ENCODE assay signal across 1 cellular context in the genomic region with DNA sequence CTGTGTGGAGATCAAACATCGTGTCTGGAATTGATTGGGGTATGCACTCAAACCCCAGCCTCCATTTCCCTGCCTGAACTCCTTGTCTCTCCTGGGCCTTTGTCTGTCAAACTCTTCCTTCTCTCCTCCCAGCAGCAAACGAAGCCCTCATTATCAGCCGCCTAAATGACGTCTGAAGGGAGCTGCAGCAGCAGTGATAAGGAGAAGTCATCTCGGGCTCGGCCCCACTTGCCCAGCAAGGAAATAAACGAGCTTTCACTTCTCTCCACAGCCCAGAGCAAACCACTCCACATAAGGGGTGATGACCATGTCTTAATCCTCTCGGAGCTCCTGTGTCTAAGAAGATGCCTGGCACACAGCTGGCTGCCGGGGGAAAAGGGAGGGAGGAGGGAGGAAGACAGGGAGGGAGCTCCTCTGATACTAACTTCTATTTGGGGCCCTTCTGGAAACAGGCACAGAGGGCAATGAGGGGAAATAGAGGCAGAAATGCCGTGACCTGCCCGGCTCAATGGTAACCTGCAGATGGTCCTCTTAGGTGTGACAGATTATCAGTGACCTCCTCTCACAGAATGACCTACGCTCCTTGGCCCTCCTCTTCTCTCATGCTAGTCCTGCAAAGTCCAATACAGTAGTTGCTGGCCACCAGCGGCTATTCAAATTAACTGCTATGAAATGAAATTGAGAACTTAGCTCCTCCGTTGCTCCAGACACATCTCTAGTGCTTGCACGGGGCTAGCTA.
TF ChIP-seq lines count a peak whose summit lies in the region.

No MANE protein-coding gene starts in this region.

TF ChIP-seq in K562, 482 proteins besides CTCF, POLR2A, EP300 and RAD21 (continued from another document and continues in another):
- TF ChIP-seq ZNF445 (CRISPR knock-in tag; IDR thresholded peaks at IDR 0.05; ENCODE audit: low read depth) = no peak
- peak; percentile 82 for TF ChIP-seq EHMT2 (IDR thresholded peaks at IDR 0.05)
- TF ChIP-seq ILK (tag; IDR thresholded peaks at IDR 0.05; ENCODE audit: borderline replicate concordance, low read depth) = no peak
- peak; percentile 98 for TF ChIP-seq PRDM10 (IDR thresholded peaks at IDR 0.05; ENCODE audit: partially characterized antibody)
- peak; percentile 61; the same call in 1 of the 2 replicates for TF ChIP-seq TARDBP (IDR thresholded peaks at IDR 0.05)
- TF ChIP-seq RFX1 (IDR thresholded peaks at IDR 0.05) = no peak
- peak in 1 of 2 experiments; percentile 77; a peak in 1 of 4 replicates for TF ChIP-seq TBL1XR1 (IDR thresholded peaks at IDR 0.05; ENCODE audit: low read length in 2 of 2)
- TF ChIP-seq, protein P1, sequence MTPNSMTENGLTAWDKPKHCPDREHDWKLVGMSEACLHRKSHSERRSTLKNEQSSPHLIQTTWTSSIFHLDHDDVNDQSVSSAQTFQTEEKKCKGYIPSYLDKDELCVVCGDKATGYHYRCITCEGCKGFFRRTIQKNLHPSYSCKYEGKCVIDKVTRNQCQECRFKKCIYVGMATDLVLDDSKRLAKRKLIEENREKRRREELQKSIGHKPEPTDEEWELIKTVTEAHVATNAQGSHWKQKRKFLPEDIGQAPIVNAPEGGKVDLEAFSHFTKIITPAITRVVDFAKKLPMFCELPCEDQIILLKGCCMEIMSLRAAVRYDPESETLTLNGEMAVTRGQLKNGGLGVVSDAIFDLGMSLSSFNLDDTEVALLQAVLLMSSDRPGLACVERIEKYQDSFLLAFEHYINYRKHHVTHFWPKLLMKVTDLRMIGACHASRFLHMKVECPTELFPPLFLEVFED (CRISPR knock-in tag; conservative IDR thresholded peaks at IDR 0.05) = no peak
- TF ChIP-seq, protein P2, sequence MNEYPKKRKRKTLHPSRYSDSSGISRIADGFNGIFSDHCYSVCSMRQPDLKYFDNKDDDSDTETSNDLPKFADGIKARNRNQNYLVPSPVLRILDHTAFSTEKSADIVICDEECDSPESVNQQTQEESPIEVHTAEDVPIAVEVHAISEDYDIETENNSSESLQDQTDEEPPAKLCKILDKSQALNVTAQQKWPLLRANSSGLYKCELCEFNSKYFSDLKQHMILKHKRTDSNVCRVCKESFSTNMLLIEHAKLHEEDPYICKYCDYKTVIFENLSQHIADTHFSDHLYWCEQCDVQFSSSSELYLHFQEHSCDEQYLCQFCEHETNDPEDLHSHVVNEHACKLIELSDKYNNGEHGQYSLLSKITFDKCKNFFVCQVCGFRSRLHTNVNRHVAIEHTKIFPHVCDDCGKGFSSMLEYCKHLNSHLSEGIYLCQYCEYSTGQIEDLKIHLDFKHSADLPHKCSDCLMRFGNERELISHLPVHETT (CRISPR knock-in tag; conservative IDR thresholded peaks at IDR 0.05 in 1 of 2, IDR thresholded peaks at IDR 0.05 in 1 of 2) = peak in 1 of 2 experiments; percentile 72; a peak in 1 of 4 replicates
- TF ChIP-seq LEF1 (IDR thresholded peaks at IDR 0.05) = peak; percentile 97
- no peak for TF ChIP-seq ZFP91 (CRISPR knock-in tag; IDR thresholded peaks at IDR 0.05)
- TF ChIP-seq, protein P3, sequence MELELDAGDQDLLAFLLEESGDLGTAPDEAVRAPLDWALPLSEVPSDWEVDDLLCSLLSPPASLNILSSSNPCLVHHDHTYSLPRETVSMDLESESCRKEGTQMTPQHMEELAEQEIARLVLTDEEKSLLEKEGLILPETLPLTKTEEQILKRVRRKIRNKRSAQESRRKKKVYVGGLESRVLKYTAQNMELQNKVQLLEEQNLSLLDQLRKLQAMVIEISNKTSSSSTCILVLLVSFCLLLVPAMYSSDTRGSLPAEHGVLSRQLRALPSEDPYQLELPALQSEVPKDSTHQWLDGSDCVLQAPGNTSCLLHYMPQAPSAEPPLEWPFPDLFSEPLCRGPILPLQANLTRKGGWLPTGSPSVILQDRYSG (tag; conservative IDR thresholded peaks at IDR 0.05; ENCODE audit: low read depth) = peak; percentile 88
- peak; percentile 44; the same call in 1 of the 2 replicates for TF ChIP-seq ZNF263 (CRISPR knock-in tag; IDR thresholded peaks at IDR 0.05; ENCODE audit: borderline replicate concordance)
- no peak for TF ChIP-seq HDAC6 (IDR thresholded peaks at IDR 0.05; ENCODE audit: low read depth, low read length)
- TF ChIP-seq MED1 (CRISPR knock-in tag; IDR thresholded peaks at IDR 0.05; ENCODE audit: borderline replicate concordance) = no peak
- no peak for TF ChIP-seq SREBF2 (CRISPR knock-in tag; IDR thresholded peaks at IDR 0.05)
- TF ChIP-seq ZNF232 (CRISPR knock-in tag; IDR thresholded peaks at IDR 0.05) = no peak
- peak; percentile 81 for TF ChIP-seq RBBP5 (IDR thresholded peaks at IDR 0.05; ENCODE audit: borderline replicate concordance, insufficient read depth, low read length, poor library complexity, severe bottlenecking)
- TF ChIP-seq, protein P4, sequence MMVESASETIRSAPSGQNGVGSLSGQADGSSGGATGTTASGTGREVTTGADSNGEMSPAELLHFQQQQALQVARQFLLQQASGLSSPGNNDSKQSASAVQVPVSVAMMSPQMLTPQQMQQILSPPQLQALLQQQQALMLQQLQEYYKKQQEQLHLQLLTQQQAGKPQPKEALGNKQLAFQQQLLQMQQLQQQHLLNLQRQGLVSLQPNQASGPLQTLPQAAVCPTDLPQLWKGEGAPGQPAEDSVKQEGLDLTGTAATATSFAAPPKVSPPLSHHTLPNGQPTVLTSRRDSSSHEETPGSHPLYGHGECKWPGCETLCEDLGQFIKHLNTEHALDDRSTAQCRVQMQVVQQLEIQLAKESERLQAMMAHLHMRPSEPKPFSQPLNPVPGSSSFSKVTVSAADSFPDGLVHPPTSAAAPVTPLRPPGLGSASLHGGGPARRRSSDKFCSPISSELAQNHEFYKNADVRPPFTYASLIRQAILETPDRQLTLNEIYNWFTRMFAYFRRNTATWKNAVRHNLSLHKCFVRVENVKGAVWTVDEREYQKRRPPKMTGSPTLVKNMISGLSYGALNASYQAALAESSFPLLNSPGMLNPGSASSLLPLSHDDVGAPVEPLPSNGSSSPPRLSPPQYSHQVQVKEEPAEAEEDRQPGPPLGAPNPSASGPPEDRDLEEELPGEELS (CRISPR knock-in tag; IDR thresholded peaks at IDR 0.05; ENCODE audit: borderline replicate concordance) = no peak
- TF ChIP-seq ZNF253 (CRISPR knock-in tag; conservative IDR thresholded peaks at IDR 0.05) = no peak
- no peak for TF ChIP-seq SAFB (IDR thresholded peaks at IDR 0.05; ENCODE audit: borderline replicate concordance, low read depth, low read length)
- peak; percentile 97 for TF ChIP-seq CBFA2T3 (IDR thresholded peaks at IDR 0.05)
- TF ChIP-seq ZBTB33 (CRISPR knock-in tag; IDR thresholded peaks at IDR 0.05) = no peak
- TF ChIP-seq ZNF436 (CRISPR knock-in tag; IDR thresholded peaks at IDR 0.05) = no peak
- peak; percentile 83 for TF ChIP-seq NFIC (IDR thresholded peaks at IDR 0.05)
- TF ChIP-seq ZNF280B (CRISPR knock-in tag; IDR thresholded peaks at IDR 0.05) = no peak
- no peak for TF ChIP-seq ZNF217 (CRISPR knock-in tag; IDR thresholded peaks at IDR 0.05)
- no peak; the same call in 1 of the 2 replicates for TF ChIP-seq ESRRA (IDR thresholded peaks at IDR 0.05; ENCODE audit: borderline replicate concordance, low read depth)
- no peak for TF ChIP-seq ARID2 (IDR thresholded peaks at IDR 0.05)
- TF ChIP-seq NRF1 (conservative IDR thresholded peaks at IDR 0.05 in 1 of 2, IDR thresholded peaks at IDR 0.05 in 1 of 2) = peak in 1 of 2 experiments; percentile 39; a peak in 1 of 4 replicates
- TF ChIP-seq SMARCA4 (IDR thresholded peaks at IDR 0.05) = peak; percentile 98
- TF ChIP-seq RFX5 (IDR thresholded peaks at IDR 0.05; ENCODE audit: low read depth, low read length) = no peak
- TF ChIP-seq MNT (conservative IDR thresholded peaks at IDR 0.05) = peak in 1 of 2 experiments; percentile 45; a peak in 1 of 4 replicates
- peak; percentile 71 for TF ChIP-seq FOSL1 (tag; conservative IDR thresholded peaks at IDR 0.05)
- TF ChIP-seq, protein P5, sequence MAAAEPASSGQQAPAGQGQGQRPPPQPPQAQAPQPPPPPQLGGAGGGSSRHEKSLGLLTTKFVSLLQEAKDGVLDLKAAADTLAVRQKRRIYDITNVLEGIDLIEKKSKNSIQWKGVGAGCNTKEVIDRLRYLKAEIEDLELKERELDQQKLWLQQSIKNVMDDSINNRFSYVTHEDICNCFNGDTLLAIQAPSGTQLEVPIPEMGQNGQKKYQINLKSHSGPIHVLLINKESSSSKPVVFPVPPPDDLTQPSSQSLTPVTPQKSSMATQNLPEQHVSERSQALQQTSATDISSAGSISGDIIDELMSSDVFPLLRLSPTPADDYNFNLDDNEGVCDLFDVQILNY (CRISPR knock-in tag; IDR thresholded peaks at IDR 0.05) = no peak
- no peak for TF ChIP-seq ZNF124 (CRISPR knock-in tag; IDR thresholded peaks at IDR 0.05)
- no peak for TF ChIP-seq EGR1 (conservative IDR thresholded peaks at IDR 0.05)
- TF ChIP-seq HSF4 (CRISPR knock-in tag; IDR thresholded peaks at IDR 0.05; ENCODE audit: borderline replicate concordance) = no peak
- TF ChIP-seq SMC3 (conservative IDR thresholded peaks at IDR 0.05; ENCODE audit: insufficient read depth, low read depth, low read length) = no peak
- no peak for TF ChIP-seq ZNF347 (CRISPR knock-in tag; IDR thresholded peaks at IDR 0.05; ENCODE audit: low read depth)
- no peak for TF ChIP-seq SREBF1 (IDR thresholded peaks at IDR 0.05; ENCODE audit: borderline replicate concordance, low read depth, low read length)
- no peak for TF ChIP-seq PHB (CRISPR knock-in tag; IDR thresholded peaks at IDR 0.05)
- TF ChIP-seq KDM2B (CRISPR knock-in tag; IDR thresholded peaks at IDR 0.05) = no peak
